Comparison of ENCODE assay signal across 22 cellular contexts in the genomic region with DNA sequence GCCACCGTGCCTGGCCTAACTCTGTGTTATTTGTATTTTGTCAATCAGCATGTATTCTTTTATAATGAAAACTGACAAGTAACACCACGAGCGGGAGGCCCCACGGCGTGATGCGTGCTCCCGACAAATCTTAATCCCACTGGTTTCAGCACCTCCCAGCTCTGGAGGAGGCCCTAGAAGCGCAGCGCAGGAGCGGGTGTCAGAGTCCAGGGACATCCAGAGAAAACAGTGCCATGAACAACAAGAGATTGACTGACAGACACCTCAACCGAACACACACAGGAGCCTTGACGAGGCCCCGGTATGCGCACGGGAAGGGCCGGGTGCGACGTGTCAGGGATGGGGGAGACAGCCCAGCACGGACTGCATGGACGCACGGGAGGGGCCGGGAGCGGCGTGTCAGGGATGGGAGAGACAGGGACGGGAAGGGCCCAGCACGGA.
"Had no signal": no experiment of that assay in that cellular context is flagged by ENCODE, and none has a peak within 500 bp of the region (broad histone marks: within the 10 kb centered on the region; RNA-seq: fewer than 3 reads in every experiment).

No MANE protein-coding gene starts in this region.

- H3K4me3 Mint-ChIP-seq: activated B cell treated with CpG ODN at 0.5 μM for 24 hours; activated CD4-positive, alpha-beta memory T cell treated with anti-CD3 and anti-CD28 coated beads, Interleukin-2, amount 10 ng/mL, durations not matched to agents 7 days and 5 days; activated T-helper 17 cell treated with anti-CD3 and anti-CD28 coated beads, Interleukin-2, amount 50 U/mL, for 72 hours; T-helper 1 cell treated with Interleukin-12 subunit alpha and Interleukin-12 subunit beta and Interleukin-4 antibody, amounts not matched to agents 30 μg/mL and 1 μg/mL, for 36 hours had no signal

- H3K27ac ChIP-seq: Peyer's patch, RWPE1 had no signal

- ATAC-seq: activated T-helper 17 cell treated with anti-CD3 and anti-CD28 coated beads, Interleukin-2, amount 50 U/mL, for 72 hours had no signal

- H3K4me1 Mint-ChIP-seq: activated B cell treated with CpG ODN at 0.5 μM for 24 hours; activated CD4-positive, alpha-beta memory T cell treated with anti-CD3 and anti-CD28 coated beads, Interleukin-2, amount 10 ng/mL, durations not matched to agents 7 days and 5 days; activated T-helper 17 cell treated with anti-CD3 and anti-CD28 coated beads, Interleukin-2, amount 50 U/mL, for 72 hours had no signal

- FAIRE-seq: TTC549 had no signal

- H3K4me3 ChIP-seq: Peyer's patch had no signal

- H3K9me3 Mint-ChIP-seq: activated B cell treated with CpG ODN at 0.5 μM for 24 hours; activated T-helper 17 cell treated with anti-CD3 and anti-CD28 coated beads, Interleukin-2, amount 50 U/mL, for 72 hours; T-helper 1 cell treated with Interleukin-12 subunit alpha and Interleukin-12 subunit beta and Interleukin-4 antibody, amounts not matched to agents 30 μg/mL and 1 μg/mL, for 36 hours had no signal

- DNase-seq: activated B cell treated with CpG ODN at 0.5 μM for 24 hours; activated CD4-positive, alpha-beta memory T cell treated with anti-CD3 and anti-CD28 coated beads, Interleukin-2, amount 10 ng/mL, durations not matched to agents 7 days and 5 days; activated CD4-positive, alpha-beta T cell treated with anti-CD3 and anti-CD28 coated beads, Interleukin-2, amount 50 U/mL, for 1 hour; activated gamma-delta T cell treated with Interleukin-2 at 50 U/mL for 16 hours; activated naive CD4-positive, alpha-beta T cell treated with anti-CD3 and anti-CD28 coated beads, Interleukin-2, amount 50 U/mL, for 16 hours; activated T-cell treated with anti-CD3 and anti-CD28 coated beads for 4 hours; activated T-cell treated with anti-CD3 and anti-CD28 coated beads, Interleukin-2, amount 50 U/mL, for 48 hours; Karpas-422; MM.1S; NCI-H1105 treated with DMSO at 0.1 percent for 48 hours; NCI-H1436 treated with DMSO at 0.1 percent for 48 hours; NCI-H187; NCI-H2081; NCI-H446; NCI-H524; Peyer's patch; SHP77 treated with DMSO at 0.1 percent for 48 hours; T-helper 9 cell had no signal

- H3K27me3 Mint-ChIP-seq: activated B cell treated with CpG ODN at 0.5 μM for 24 hours; activated CD4-positive, alpha-beta memory T cell treated with anti-CD3 and anti-CD28 coated beads, Interleukin-2, amount 10 ng/mL, durations not matched to agents 7 days and 5 days; activated T-helper 17 cell treated with anti-CD3 and anti-CD28 coated beads, Interleukin-2, amount 50 U/mL, for 72 hours had no signal

- H3K27ac Mint-ChIP-seq: activated B cell treated with CpG ODN at 0.5 μM for 24 hours; activated CD4-positive, alpha-beta memory T cell treated with anti-CD3 and anti-CD28 coated beads, Interleukin-2, amount 10 ng/mL, durations not matched to agents 7 days and 5 days; activated T-helper 17 cell treated with anti-CD3 and anti-CD28 coated beads, Interleukin-2, amount 50 U/mL, for 72 hours; T-helper 1 cell treated with Interleukin-12 subunit alpha and Interleukin-12 subunit beta and Interleukin-4 antibody, amounts not matched to agents 30 μg/mL and 1 μg/mL, for 36 hours had no signal

- H3K27me3 ChIP-seq: Peyer's patch had no signal
